ENCODE assay signal across 7 cellular contexts in the genomic region with DNA sequence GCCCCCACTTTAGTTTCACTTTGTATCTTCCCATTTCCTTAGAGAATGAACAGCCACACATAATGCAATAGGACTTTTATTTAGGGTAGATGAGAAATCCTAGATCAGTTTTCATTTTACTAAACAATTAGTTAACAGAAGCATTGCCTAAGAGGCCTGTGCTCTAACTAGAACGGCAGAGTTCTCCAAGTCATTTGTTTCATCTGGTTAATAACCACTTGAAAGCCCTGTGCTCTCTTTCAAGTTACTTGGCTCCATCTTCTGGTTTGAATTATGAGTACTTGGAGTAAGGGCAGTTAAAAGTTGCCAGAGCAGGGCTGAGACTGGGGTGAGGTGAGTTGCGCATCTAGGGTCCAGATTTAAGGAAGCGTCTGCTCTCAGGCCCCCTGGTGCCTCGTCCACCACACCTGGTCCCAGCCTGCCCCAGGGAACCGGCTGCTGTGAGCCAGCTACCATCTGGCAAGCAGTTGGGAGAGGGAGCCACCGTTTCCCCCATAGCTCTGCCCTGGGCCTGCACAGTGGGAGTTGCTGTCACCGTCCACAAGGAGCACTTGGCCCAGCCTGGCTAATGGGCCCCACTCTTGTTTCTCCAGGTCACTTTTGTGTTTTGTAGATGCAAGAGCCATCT. TPM values are rescaled to one million over a fixed set of nuclear protein-coding genes. Genes with fewer than 3 reads are reported as not detected.
DNase-seq lines count a peak whose midpoint lies in the region; FAIRE-seq and TF ChIP-seq lines count a peak whose summit lies in the region.

No MANE protein-coding gene starts in this region.

- peaks cover 61% of the 10 kb centered on the region for H3K4me1 Mint-ChIP-seq in nephron progenitor cell

- H3K4me3 ChIP-seq in GM06990 (replicated peaks; ENCODE audit: low read depth, low read length) = no peak overlapping the region
- peak overlapping the region in 2 of 4 donors; percentile 12 to 26 for H3K4me3 ChIP-seq in esophagus squamous epithelium

- TF ChIP-seq POLR2A in H54 (IDR thresholded peaks at IDR 0.05; ENCODE audit: low read depth, low read length) (no peak), esophagus squamous epithelium (IDR thresholded peaks at IDR 0.05) (no peak)

- H3K27me3 ChIP-seq in GM06990 (replicated peaks; ENCODE audit: control insufficient read depth, insufficient read depth, low read length) = no peaks in the 10 kb centered on the region
- H3K27me3 ChIP-seq in esophagus squamous epithelium = no peaks in the 10 kb centered on the region

- intact Hi-C loops in esophagus squamous epithelium (cut with DNase I) = loop anchor here (5.0 kb wide), 1 partner anchor 280 kb away; no protein-coding TSS in a partner anchor

- no peaks in the 10 kb centered on the region for H3K36me3 Mint-ChIP-seq in nephron progenitor cell (ENCODE audit: low read depth)

- no peaks in the 10 kb centered on the region for H3K36me3 ChIP-seq in GM06990 (ENCODE audit: control insufficient read depth, insufficient read depth, low read length)
- no peaks in the 10 kb centered on the region for H3K36me3 ChIP-seq in esophagus squamous epithelium

- peaks cover 0 to 40% (median 10%) of the 10 kb centered on the region in 3 donors for H3K4me1 ChIP-seq in esophagus squamous epithelium

- H3K9me3 ChIP-seq in esophagus squamous epithelium = no peaks in the 10 kb centered on the region

- peak overlapping the region; percentile 27 to 85 (median 76) for H3K27ac ChIP-seq in esophagus squamous epithelium

- H3K27ac Mint-ChIP-seq in nephron progenitor cell = no peak overlapping the region

- no peak for DNase-seq in GM06990 (ENCODE audit: extremely low read depth, insufficient read length)
- DNase-seq in H54 (ENCODE audit: insufficient read length, low spot score) = no peak
- peak; percentile 62 for DNase-seq in NAMALWA (ENCODE audit: low spot score)
- peak; percentile 64 for DNase-seq in SW480 (ENCODE audit: low spot score)
- no peak for DNase-seq in esophagus squamous epithelium (lab: John Stamatoyannopoulos, UW)
- peak; percentile 35 for DNase-seq in nephron progenitor cell
- no peak for DNase-seq in germinal center (ENCODE audit: low spot score)

- peaks cover 3% of the 10 kb centered on the region for H3K27me3 Mint-ChIP-seq in nephron progenitor cell (ENCODE audit: low read depth, poor library complexity)

- no peaks in the 10 kb centered on the region for H3K9me3 Mint-ChIP-seq in nephron progenitor cell

- peak; percentile 19 for TF ChIP-seq CTCF in GM06990 (IDR thresholded peaks at IDR 0.05; ENCODE audit: insufficient read depth, low read length, poor library complexity, severe bottlenecking)
- peak; percentile 21 to 61 (median 36) for TF ChIP-seq CTCF in esophagus squamous epithelium (IDR thresholded peaks at IDR 0.05)
- TF ChIP-seq CTCF in nephron progenitor cell (IDR thresholded peaks at IDR 0.05) = peak; percentile 20

- peak; percentile 90 for FAIRE-seq in H54 (lab: Jason Lieb, UNC)

- 0 to 26% methylated on average over 1 to 6 of the region's 7 CpGs for WGBS in esophagus squamous epithelium, 2 donors

- no peak overlapping the region for H3K4me3 Mint-ChIP-seq in nephron progenitor cell

RNA-seq across cellular contexts. Expression of gene SLC44A3, which starts 18.1 kb away (rescaled TPM):
- total RNA-seq in esophagus squamous epithelium = 10 to 100 TPM in 2 of 4 donors, 1 to 10 TPM in 2; 5.4 to 11.7 (median 9.4) TPM

Comparison
In these comparisons a context has a peak if more than half of its experiments do, and no peak if none do; other contexts are left out.
1. DNase-seq: peak in NAMALWA (single experiment), SW480 (single experiment) and nephron progenitor cell (single experiment); none in GM06990 (single experiment), H54 (single experiment), esophagus squamous epithelium (single experiment) and germinal center (single experiment).
2. Peak in every context shown above with its lines, with median percentiles within 50 percentile points of each other: CTCF ChIP-seq.